ENCODE assay signal across 17 cellular contexts in genomic region chr1:164635074-164635783, GRCh38.
DNase-seq lines count a peak whose midpoint lies in the region; ATAC-seq, FAIRE-seq and TF ChIP-seq lines count a peak whose summit lies in the region.
"Had no signal": no experiment of that assay in that cellular context is flagged by ENCODE, and none has a peak within 500 bp of the region (broad histone marks: within the 10 kb centered on the region; RNA-seq: fewer than 3 reads in every experiment).

No MANE protein-coding gene starts in this region.

- peak overlapping the region; percentile 7 to 89 (median 80) for H3K27ac ChIP-seq in gastroesophageal sphincter
- H3K27ac ChIP-seq in mammary epithelial cell (ENCODE audit: insufficient read depth, low read depth, low read length), result no peak overlapping the region
- H3K27ac ChIP-seq: RWPE1 had no signal

- no peak overlapping the region for H2AFZ ChIP-seq in mammary epithelial cell (ENCODE audit: low read depth, low read length)

- H3K36me3 Mint-ChIP-seq in progenitor cell of endocrine pancreas (ENCODE audit: insufficient read depth), result peaks cover 16% of the 10 kb centered on the region
- H3K36me3 Mint-ChIP-seq: T-cell had no signal

- BruUV-seq in mammary epithelial cell (replicated peaks; lab: Mats Ljungman, UMichigan), result no TSS peak

- H3K27me3 ChIP-seq in H7 (ENCODE audit: control insufficient read depth, insufficient read depth, low read length) (no peaks in the 10 kb centered on the region), NT2/D1 (ENCODE audit: insufficient read depth, insufficient read length) (no peaks in the 10 kb centered on the region), gastroesophageal sphincter (no peaks in the 10 kb centered on the region), mammary epithelial cell (ENCODE audit: insufficient read depth, low read length) (no peaks in the 10 kb centered on the region)
- H3K27me3 ChIP-seq: BE2C had no signal

- peaks cover 63% of the 10 kb centered on the region for H3K4me1 Mint-ChIP-seq in progenitor cell of endocrine pancreas (ENCODE audit: low read depth)
- H3K4me1 Mint-ChIP-seq: activated B cell treated with CpG ODN at 0.5 μM for 24 hours; activated T-helper 17 cell treated with anti-CD3 and anti-CD28 coated beads, Interleukin-2, amount 50 U/mL, for 72 hours; T-cell had no signal

- H3K9me3 ChIP-seq in NT2/D1 (ENCODE audit: insufficient read depth, low read length) (no peaks in the 10 kb centered on the region), gastroesophageal sphincter (no peaks in the 10 kb centered on the region), mammary epithelial cell (replicated peaks; ENCODE audit: insufficient read depth, low read length) (no peaks in the 10 kb centered on the region)
- H3K9me3 ChIP-seq: BE2C had no signal

- dilution Hi-C loops in mammary epithelial cell (cut with HindIII; ENCODE audit: low sequenced_read_pairs), result no loop called here

- no peak overlapping the region for H3K4me3 Mint-ChIP-seq in progenitor cell of endocrine pancreas (ENCODE audit: low read depth)
- H3K4me3 Mint-ChIP-seq: activated B cell treated with CpG ODN at 0.5 μM for 24 hours; activated T-helper 17 cell treated with anti-CD3 and anti-CD28 coated beads, Interleukin-2, amount 50 U/mL, for 72 hours; T-cell had no signal

- no peaks in the 10 kb centered on the region for H3K79me2 ChIP-seq in mammary epithelial cell (ENCODE audit: insufficient read depth, low read length)

- H3K36me3 ChIP-seq in H7 (replicated peaks; ENCODE audit: control insufficient read depth, insufficient read depth, low read length) (no peaks in the 10 kb centered on the region), NT2/D1 (ENCODE audit: insufficient read depth, insufficient read length, low read length) (peaks cover 4% of the 10 kb centered on the region), gastroesophageal sphincter (no peaks in the 10 kb centered on the region), mammary epithelial cell (ENCODE audit: insufficient read depth, low read length) (no peaks in the 10 kb centered on the region)
- H3K36me3 ChIP-seq: BE2C had no signal

- intact Hi-C loops in mammary epithelial cell (cut with micrococcal nuclease), result loop anchor here (10.0 kb wide), 1 partner anchor 70 kb away; no protein-coding TSS in a partner anchor

- in situ Hi-C loops in mammary epithelial cell (cut with MboI; ENCODE audit: low sequenced_read_pairs in 2 of 2) (loop anchor here in 1 of 2 donors (10.0 kb wide), 1 partner anchor 140 kb away; no protein-coding TSS in a partner anchor), ACHN (cut with HindIII; ENCODE audit: low pct_ligation_motif_present, low pct_unique_long_range_greater_than_20kb, low sequenced_read_pairs) (no loop called here)

- CTCF ChIA-PET in mammary epithelial cell (lab: Charles Lee; ENCODE audit: low non-redundant PET), result no interaction called here

- ATAC-seq in gastroesophageal sphincter, result no peak
- ATAC-seq: activated T-helper 17 cell treated with anti-CD3 and anti-CD28 coated beads, Interleukin-2, amount 50 U/mL, for 72 hours; T-cell had no signal

- 41 to 80% methylated on average over 20 to 22 of the region's 22 CpGs for WGBS in gastroesophageal sphincter (ENCODE audit: low coverage in 1 of 2), 2 donors
- WGBS in mammary epithelial cell (ENCODE audit: low coverage, missing lambda C conversion rate), result 93% methylated on average over 11 of the region's 22 CpGs

- TF ChIP-seq POLR2A in gastroesophageal sphincter (IDR thresholded peaks at IDR 0.05), result no peak
- TF ChIP-seq POLR2A in GM12891 (IDR thresholded peaks at IDR 0.05; ENCODE audit: low read depth, low read length), result no peak

- peaks cover 4% of the 10 kb centered on the region for H3K4me1 ChIP-seq in NT2/D1 (ENCODE audit: insufficient read depth, insufficient read length)
- H3K4me1 ChIP-seq in gastroesophageal sphincter, result peaks cover 40 to 97% (median 43%) of the 10 kb centered on the region in 3 donors
- H3K4me1 ChIP-seq in mammary epithelial cell (ENCODE audit: insufficient read depth, low read length), result peaks cover 20% of the 10 kb centered on the region
- H3K4me1 ChIP-seq: BE2C had no signal

- TF ChIP-seq EP300 in gastroesophageal sphincter (IDR thresholded peaks at IDR 0.05), result no peak

- no peak for FAIRE-seq in GM12891 (lab: Jason Lieb, UNC)
- FAIRE-seq: colon had no signal

- DNase-seq in H7 (peak; percentile 55), NT2/D1 (ENCODE audit: low read depth, low spot score) (peak; percentile 46), progenitor cell of endocrine pancreas (ENCODE audit: low spot score, unreplicated experiment) (no peak), mammary epithelial cell (no peak), ACHN (no peak), GM12891 (ENCODE audit: insufficient read length, low spot score) (no peak)
- no peak for DNase-seq in effector CD4-positive, alpha-beta T cell
- DNase-seq: activated B cell treated with CpG ODN at 0.5 μM for 24 hours, amniotic stem cell, BE2C, KBM-7, NCI-H1436 treated with DMSO at 0.1 percent for 48 hours, T-cell had no signal

- H4K20me1 ChIP-seq in mammary epithelial cell (ENCODE audit: insufficient read depth, low read length), result no peaks in the 10 kb centered on the region

- no peaks in the 10 kb centered on the region for H3K27me3 Mint-ChIP-seq in progenitor cell of endocrine pancreas
- H3K27me3 Mint-ChIP-seq: activated B cell treated with CpG ODN at 0.5 μM for 24 hours; activated T-helper 17 cell treated with anti-CD3 and anti-CD28 coated beads, Interleukin-2, amount 50 U/mL, for 72 hours; T-cell had no signal

- H3K27ac Mint-ChIP-seq in progenitor cell of endocrine pancreas, result peak overlapping the region; percentile 23
- H3K27ac Mint-ChIP-seq: activated B cell treated with CpG ODN at 0.5 μM for 24 hours; activated T-helper 17 cell treated with anti-CD3 and anti-CD28 coated beads, Interleukin-2, amount 50 U/mL, for 72 hours; T-cell had no signal

- H3K4me3 ChIP-seq in H7 (ENCODE audit: insufficient read depth, low read depth, low read length) (no peak overlapping the region), NT2/D1 (ENCODE audit: insufficient read length, low read depth) (no peak overlapping the region), gastroesophageal sphincter (no peak overlapping the region), mammary epithelial cell (replicated peaks in 1 of 3; ENCODE audit: insufficient read depth in 1 of 3, low read depth in 2 of 3, low read length in 3 of 3) (no peak overlapping the region)

- H3K9me3 Mint-ChIP-seq in progenitor cell of endocrine pancreas (ENCODE audit: low read depth), result no peaks in the 10 kb centered on the region
- H3K9me3 Mint-ChIP-seq: activated B cell treated with CpG ODN at 0.5 μM for 24 hours; activated T-helper 17 cell treated with anti-CD3 and anti-CD28 coated beads, Interleukin-2, amount 50 U/mL, for 72 hours; T-cell had no signal

- H3K4me2 ChIP-seq in mammary epithelial cell (ENCODE audit: insufficient read depth, low read depth, low read length), result no peak overlapping the region

- H3K9ac ChIP-seq in NT2/D1 (ENCODE audit: insufficient read length, low read depth) (no peak overlapping the region), mammary epithelial cell (ENCODE audit: insufficient read depth, low read length) (no peak overlapping the region)

- TF ChIP-seq CTCF in gastroesophageal sphincter (IDR thresholded peaks at IDR 0.05) (no peak), progenitor cell of endocrine pancreas (IDR thresholded peaks at IDR 0.05; ENCODE audit: unreplicated experiment) (no peak), mammary epithelial cell (conservative IDR thresholded peaks at IDR 0.05 in 1 of 2, IDR thresholded peaks at IDR 0.05 in 1 of 2; ENCODE audit: extremely low read depth in 1 of 2, insufficient read depth in 1 of 2, low read depth in 1 of 2, low read length in 2 of 2) (no peak)

TF ChIP-seq in GM12891, 5 proteins besides CTCF, POLR2A, EP300 and RAD21:
- TF ChIP-seq TAF1 (IDR thresholded peaks at IDR 0.05; ENCODE audit: low read depth, low read length), result no peak
- no peak for TF ChIP-seq SPI1 (IDR thresholded peaks at IDR 0.05; ENCODE audit: low read depth, low read length)
- TF ChIP-seq POU2F2 (IDR thresholded peaks at IDR 0.05; ENCODE audit: low read depth, low read length), result no peak
- TF ChIP-seq PAX5 (IDR thresholded peaks at IDR 0.05; ENCODE audit: insufficient read depth, low read length, severe bottlenecking), result no peak
- no peak for TF ChIP-seq POLR2AphosphoS5 (IDR thresholded peaks at IDR 0.05; ENCODE audit: low read depth, low read length)

Comparison
In these comparisons a context has a peak if more than half of its experiments do, and no peak if none do; other contexts are left out.
1. DNase-seq: peak in H7 (single experiment) and NT2/D1 (single experiment); none in progenitor cell of endocrine pancreas (single experiment), effector CD4-positive, alpha-beta T cell (single experiment), mammary epithelial cell (single experiment), ACHN (single experiment) and GM12891 (single experiment).